14 cellular contexts compared by ENCODE assay signal in genomic region chr20:58393299-58393698, GRCh38. TPM values are rescaled to one million over a fixed set of nuclear protein-coding genes. Genes with fewer than 3 reads are reported as not detected.
A peak's percentile ranks its signal among the peaks of the same experiment; 100 is the strongest.
DNase-seq lines count a peak whose midpoint lies in the region; ATAC-seq and TF ChIP-seq lines count a peak whose summit lies in the region.
"Had no signal": no experiment of that assay in that cellular context is flagged by ENCODE, and none has a peak within 500 bp of the region (broad histone marks: within the 10 kb centered on the region; RNA-seq: fewer than 3 reads in every experiment).

No MANE protein-coding gene starts in this region.

- TF ChIP-seq CTCF in AG04450 (IDR thresholded peaks at IDR 0.05; ENCODE audit: low read depth, low read length) (no peak), WTC11 (IDR thresholded peaks at IDR 0.05) (no peak), foreskin fibroblast (IDR thresholded peaks at IDR 0.05; ENCODE audit: low read depth, low read length) (no peak), right atrium auricular region (IDR thresholded peaks at IDR 0.05) (no peak)

- no peaks in the 10 kb centered on the region for H3K36me3 ChIP-seq in right atrium auricular region
- H3K36me3 ChIP-seq: prostate gland had no signal

- no peak overlapping the region for H3K4me3 Mint-ChIP-seq in WTC11

- no peak for ATAC-seq in WTC11
- ATAC-seq in HG03025 (IDR thresholded peaks at IDR 0.05; ENCODE audit: low FRiP score, unreplicated experiment) = no peak

- no peaks in the 10 kb centered on the region for H3K27me3 Mint-ChIP-seq in WTC11 (ENCODE audit: low read depth)

- POLR2A ChIA-PET in AG04450 (lab: Yijun Ruan, JAX) (no interaction called here), WTC11 (lab: Charles Lee) (no interaction called here)

- H3K9me3 Mint-ChIP-seq in WTC11 = no peaks in the 10 kb centered on the region

- H3K4me3 ChIP-seq in AG04450 (ENCODE audit: low read depth, low read length) (no peak overlapping the region), foreskin fibroblast (ENCODE audit: low read depth in 1 of 2, low read length in 2 of 2) (no peak overlapping the region), right atrium auricular region (no peak overlapping the region)
- H3K4me3 ChIP-seq: MG63, prostate gland, SJSA1 had no signal

- H3K4me1 ChIP-seq in right atrium auricular region = peaks cover 0 to 51% of the 10 kb centered on the region in 2 donors

- peak; percentile 26 for DNase-seq in AG04450 (ENCODE audit: low read depth, low spot score)
- DNase-seq in EL = peak; percentile 52
- DNase-seq in WTC11 (ENCODE audit: low spot score) = no peak
- DNase-seq in foreskin fibroblast = peak; percentile 54 to 71
- no peak for DNase-seq in NCI-H187 (lab: John Stamatoyannopoulos, UW)
- no peak for DNase-seq in A172 (ENCODE audit: low spot score)
- DNase-seq in right atrium auricular region (ENCODE audit: low spot score) = no peak
- DNase-seq: amygdala; MG63; stimulated activated CD4-positive, alpha-beta T cell treated with anti-CD3 and anti-CD28 coated beads, Interleukin-1b, Interleukin-23, amount 100 ng/mL, for 48 hours; stimulated activated CD8-positive, alpha-beta memory T cell treated with anti-CD3 and anti-CD28 coated beads, Interleukin-4, amount 100 ng/mL, for 48 hours had no signal

- CTCF ChIA-PET in AG04450 (lab: Charles Lee) (no interaction called here), WTC11 (lab: Charles Lee) (no interaction called here)

- peaks cover 51% of the 10 kb centered on the region for H3K4me1 Mint-ChIP-seq in WTC11

- peak overlapping the region; percentile 9 for H3K27ac Mint-ChIP-seq in WTC11

- no peak overlapping the region for H3K27ac ChIP-seq in AG04450 (ENCODE audit: low read depth, low read length)
- H3K27ac ChIP-seq in right atrium auricular region = no peak overlapping the region
- H3K27ac ChIP-seq: prostate gland, SJSA1 had no signal

- no peaks in the 10 kb centered on the region for H3K27me3 ChIP-seq in AG04450 (ENCODE audit: control insufficient read depth, insufficient read depth, low read length)
- H3K27me3 ChIP-seq in right atrium auricular region = no peaks in the 10 kb centered on the region
- H3K27me3 ChIP-seq: MG63, SJSA1 had no signal

- H3K36me3 Mint-ChIP-seq in WTC11 = peaks cover 15% of the 10 kb centered on the region

- H3K9me3 ChIP-seq in AG04450 (ENCODE audit: control insufficient read depth, insufficient read depth, low read length) (no peaks in the 10 kb centered on the region; the same call in 1 of the 2 replicates), right atrium auricular region (no peaks in the 10 kb centered on the region)
- H3K9me3 ChIP-seq: MG63, prostate gland, SJSA1 had no signal

TF ChIP-seq in WTC11, 78 proteins besides CTCF, POLR2A, EP300 and RAD21:
- no peak for TF ChIP-seq MXD4 (CRISPR knock-in tag; IDR thresholded peaks at IDR 0.05; ENCODE audit: borderline replicate concordance)
- TF ChIP-seq NR2C2 (CRISPR knock-in tag; IDR thresholded peaks at IDR 0.05) = no peak
- no peak for TF ChIP-seq ZSCAN18 (CRISPR knock-in tag; IDR thresholded peaks at IDR 0.05)
- TF ChIP-seq ZNF219 (CRISPR knock-in tag; IDR thresholded peaks at IDR 0.05; ENCODE audit: borderline replicate concordance) = no peak
- no peak for TF ChIP-seq AFF4 (CRISPR knock-in tag; IDR thresholded peaks at IDR 0.05; ENCODE audit: borderline replicate concordance)
- TF ChIP-seq TCF7 (CRISPR knock-in tag; IDR thresholded peaks at IDR 0.05; ENCODE audit: low read depth) = no peak
- no peak for TF ChIP-seq HMGA2 (CRISPR knock-in tag; IDR thresholded peaks at IDR 0.05)

RNA-seq across cellular contexts. Expression of gene VAPB, which starts 4.3 kb away (rescaled TPM):
- polyA plus RNA-seq in AG04450 (2011; rRNA removed) = 36.3 and 43.8 TPM in 2 replicates
- 23.3 and 25.5 TPM in 2 replicates for polyA minus RNA-seq in AG04450 (2011; rRNA and poly(A)+ RNA removed)
- total RNA-seq in WTC11 (2021) (46.6 to 55.8 TPM (median 54.8 TPM) in 3 replicates), right atrium auricular region (10 to 100 TPM; 20.2 to 21.8 TPM)
- 9.2 and 10.0 TPM in 2 replicates for total RNA-seq in A172 (2014; rRNA removed; shearing (Covaris generic))

Comparison
In these comparisons a context has a peak if more than half of its experiments do, and no peak if none do; other contexts are left out.
1. DNase-seq: peak in AG04450 (single experiment), EL (single experiment) and foreskin fibroblast (2 of 2); none in WTC11 (single experiment), NCI-H187 (0 of 2), A172 (single experiment) and right atrium auricular region (single experiment).